ENCODE assay signal across 8 cellular contexts in genomic region chr2:24421668-24422067, GRCh38.
DNase-seq lines count a peak whose midpoint lies in the region; ATAC-seq lines count a peak whose summit lies in the region.

No MANE protein-coding gene starts in this region.

- in situ Hi-C loops in Caki2 (cut with HindIII; ENCODE audit: low pct_unique_long_range_greater_than_20kb, low sequenced_read_pairs): no loop called here

- DNase-seq in Caki2 (ENCODE audit: low read depth) (peak; percentile 14), KG1 (lab: John Stamatoyannopoulos, UW) (peak; percentile 33), T follicular helper cell (ENCODE audit: low read depth) (peak; percentile 32), amniotic stem cell (lab: John Stamatoyannopoulos, UW) (peak; percentile 6), hippocampal formation (lab: John Stamatoyannopoulos, UW) (peak; percentile 14 to 16)
- peak; percentile 33 to 49 for DNase-seq in stimulated activated CD4-positive, alpha-beta T cell treated with anti-CD3 and anti-CD28 coated beads, Interleukin-12 subunit alpha, Interleukin-12 subunit beta, amount 100 ng/mL, for 24 hours (ENCODE audit: low read depth in 2 of 2)

- no peak for ATAC-seq in HG03108 (IDR thresholded peaks at IDR 0.05; ENCODE audit: unreplicated experiment)
- ATAC-seq in GM18868 (IDR thresholded peaks at IDR 0.05; ENCODE audit: unreplicated experiment): no peak
